In the genomic region with DNA sequence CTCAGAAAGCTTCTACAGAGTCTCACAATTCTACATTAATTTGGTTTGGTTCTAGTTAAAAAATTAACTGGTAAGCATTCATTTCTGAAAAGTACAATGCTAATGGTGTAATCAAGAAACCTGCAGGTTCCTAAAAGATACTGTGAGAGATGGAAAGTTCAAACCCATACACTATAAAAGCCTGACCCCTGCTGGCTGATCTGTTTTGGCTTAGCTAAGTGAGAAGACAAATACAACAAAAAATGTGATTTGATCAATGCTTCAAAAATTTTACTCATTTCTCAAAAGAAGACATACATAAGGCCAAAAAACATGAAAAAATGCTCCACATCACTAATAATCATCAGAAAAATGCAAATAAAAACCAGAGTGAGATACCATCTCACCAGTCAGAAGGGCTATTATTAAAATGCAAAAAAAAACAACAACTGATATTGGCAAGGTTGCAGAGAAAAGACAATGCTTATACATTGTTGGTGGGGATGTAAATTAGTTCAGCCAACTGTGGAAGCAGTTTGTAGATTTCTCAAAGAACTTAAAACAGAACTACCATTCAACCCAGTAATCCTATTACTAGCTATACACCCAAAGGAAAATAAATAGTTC, we compare ENCODE assay signal across 8 cellular contexts.
DNase-seq lines count a peak whose midpoint lies in the region; ATAC-seq, FAIRE-seq and TF ChIP-seq lines count a peak whose summit lies in the region.

No MANE protein-coding gene starts in this region.

- no peaks in the 10 kb centered on the region for H3K4me1 ChIP-seq in DND-41 (ENCODE audit: insufficient read depth, low read length)
- H3K4me1 ChIP-seq in H1 (replicated peaks in 1 of 4; ENCODE audit: control insufficient read depth in 3 of 4, insufficient read depth in 4 of 4, low read length in 3 of 4), result no peaks in the 10 kb centered on the region

- no peak overlapping the region for H2BK12ac ChIP-seq in H1 (ENCODE audit: low read depth, low read length)

- no peak overlapping the region for H2BK20ac ChIP-seq in H1 (ENCODE audit: low read length)

- TF ChIP-seq CTCF in DND-41 (IDR thresholded peaks at IDR 0.05; ENCODE audit: borderline replicate concordance, extremely low read depth, low read length, poor library complexity, severe bottlenecking) (peak; percentile 57), H1 (IDR thresholded peaks at IDR 0.05; ENCODE audit: control extremely low read depth in 1 of 3, insufficient read depth in 1 of 3, low read depth in 1 of 3, low read length in 3 of 3) (peak in 2 of 3 experiments; percentile 36 to 56; a peak in 2 of 4 replicates)

- H3K27me3 ChIP-seq in DND-41 (ENCODE audit: insufficient read depth, low read length, poor library complexity) (no peaks in the 10 kb centered on the region), H1 (replicated peaks in 1 of 4; ENCODE audit: control insufficient read depth in 3 of 4, extremely low read depth in 1 of 4, insufficient read depth in 3 of 4, low read length in 3 of 4) (no peaks in the 10 kb centered on the region)

- no peaks in the 10 kb centered on the region for H3K9me3 ChIP-seq in DND-41 (ENCODE audit: insufficient read depth, low read length, severe bottlenecking)
- no peaks in the 10 kb centered on the region for H3K9me3 ChIP-seq in H1 (ENCODE audit: insufficient read depth in 2 of 2, low read depth in 1 of 2, low read length in 1 of 2)

- no peak overlapping the region for H2BK120ac ChIP-seq in H1 (replicated peaks; ENCODE audit: low read depth, low read length)

- H3K27ac ChIP-seq in DND-41 (ENCODE audit: low read length) (no peak overlapping the region), H1 (ENCODE audit: low read depth, low read length) (no peak overlapping the region)

- H2BK15ac ChIP-seq in H1 (ENCODE audit: low read length), result no peak overlapping the region

- no peaks in the 10 kb centered on the region for H4K20me1 ChIP-seq in DND-41 (ENCODE audit: insufficient read depth, low read length)
- H4K20me1 ChIP-seq in H1 (replicated peaks in 1 of 2; ENCODE audit: control insufficient read depth in 1 of 2, insufficient read depth in 2 of 2, low read length in 2 of 2), result no peaks in the 10 kb centered on the region

- H4K8ac ChIP-seq in H1 (ENCODE audit: extremely low read depth, insufficient read depth, low read length), result no peak overlapping the region

- peak; percentile 65 to 69 for TF ChIP-seq RAD21 in H1 (IDR thresholded peaks at IDR 0.05 in 1 of 2, conservative IDR thresholded peaks at IDR 0.05 in 1 of 2; ENCODE audit: low read depth in 2 of 2, low read length in 2 of 2)

- POLR2A ChIA-PET in H1 (lab: Charles Lee; ENCODE audit: partially characterized antibody), result no interaction called here

- H4K91ac ChIP-seq in H1 (replicated peaks; ENCODE audit: insufficient read length, low read length), result no peak overlapping the region

- H3K4me2 ChIP-seq in DND-41 (ENCODE audit: insufficient read depth, low read length) (no peak overlapping the region), H1 (ENCODE audit: insufficient read depth in 1 of 2, low read depth in 2 of 2, low read length in 2 of 2) (no peak overlapping the region)

- CTCF ChIA-PET in H1 (lab: Charles Lee; ENCODE audit: partially characterized antibody), result interaction anchor here (0.6 to 16.4 kb wide), 48 partner anchors 9 to 568 kb away, joined by 3 to 280 read pairs (median 4); no protein-coding TSS in a partner anchor

- no peak overlapping the region for H3K56ac ChIP-seq in H1 (replicated peaks; ENCODE audit: insufficient read length, low read depth, low read length)

- H2AK5ac ChIP-seq in H1 (ENCODE audit: low read depth, low read length), result no peak overlapping the region

- H3K9ac ChIP-seq in DND-41 (ENCODE audit: low read depth, low read length) (no peak overlapping the region), H1 (replicated peaks in 1 of 4; ENCODE audit: extremely low read depth in 1 of 4, low read depth in 3 of 4, low read length in 3 of 4) (no peak overlapping the region)

- no peak overlapping the region for H3K23ac ChIP-seq in H1 (ENCODE audit: insufficient read length)

- no peak for TF ChIP-seq POLR2A in H1 (IDR thresholded peaks at IDR 0.05; ENCODE audit: control extremely low read depth in 1 of 2, low read depth in 2 of 2, low read length in 2 of 2)

- H3K4me3 ChIP-seq in DND-41 (ENCODE audit: low read depth in 1 of 2, low read length in 2 of 2) (no peak overlapping the region), H1 (ENCODE audit: extremely low read depth in 1 of 4, insufficient read depth in 2 of 4, low read depth in 3 of 4, low read length in 4 of 4) (no peak overlapping the region)

- H3K36me3 ChIP-seq in DND-41 (ENCODE audit: insufficient read depth, low read length) (no peaks in the 10 kb centered on the region), H1 (ENCODE audit: control insufficient read depth in 2 of 4, insufficient read depth in 4 of 4, low read length in 3 of 4) (no peaks in the 10 kb centered on the region)

- no peak overlapping the region for H3K18ac ChIP-seq in H1 (ENCODE audit: extremely low read depth, low read length)

- TF ChIP-seq EP300 in H1 (IDR thresholded peaks at IDR 0.05; ENCODE audit: borderline replicate concordance in 1 of 2, low read depth in 2 of 2, low read length in 2 of 2), result no peak

- no peak overlapping the region for H2BK5ac ChIP-seq in H1 (ENCODE audit: low read depth, low read length)

- FAIRE-seq in A204.1 (lab: Jason Lieb, UNC), result peak; percentile 72
- FAIRE-seq in H1 (lab: Jason Lieb, UNC), result peak; percentile 7

- H4K5ac ChIP-seq in H1 (ENCODE audit: insufficient read length, low read depth, low read length), result no peak overlapping the region

- no peaks in the 10 kb centered on the region for H3K23me2 ChIP-seq in H1 (ENCODE audit: low read depth, low read length)

- no peak overlapping the region for H3K4ac ChIP-seq in H1 (replicated peaks; ENCODE audit: insufficient read length, low read depth, low read length)

- no peak overlapping the region for H2AFZ ChIP-seq in DND-41 (ENCODE audit: low read depth, low read length)
- no peak overlapping the region for H2AFZ ChIP-seq in H1 (ENCODE audit: low read length)

- ATAC-seq in DND-41 (ENCODE audit: insufficient read depth, low read depth) (peak; percentile 67; the same call in 1 of the 3 replicates), HG03342 (IDR thresholded peaks at IDR 0.05; ENCODE audit: unreplicated experiment) (peak; percentile 60), HG02938 (IDR thresholded peaks at IDR 0.05; ENCODE audit: unreplicated experiment) (no peak)

- no peak overlapping the region for H3K14ac ChIP-seq in H1 (ENCODE audit: insufficient read length)

- H3K79me2 ChIP-seq in DND-41 (ENCODE audit: insufficient read depth, low read length) (no peaks in the 10 kb centered on the region), H1 (ENCODE audit: control insufficient read depth in 1 of 2, insufficient read depth in 2 of 2, low read length in 2 of 2) (no peaks in the 10 kb centered on the region)

- peak; percentile 30 for DNase-seq in DND-41
- DNase-seq in SHP77 treated with DMSO at 0.1 percent for 48 hours (lab: John Stamatoyannopoulos, UW), result peak; percentile 5
- peak in 1 of 2 experiments; percentile 53 for DNase-seq in H1 (ENCODE audit: low read depth in 1 of 2, low spot score in 2 of 2)
- peak; percentile 48 for DNase-seq in mucosa of gallbladder (ENCODE audit: low spot score)
- DNase-seq in ecto neural progenitor cell (ENCODE audit: low spot score), result no peak

- H3K79me1 ChIP-seq in H1 (ENCODE audit: low read depth, low read length), result no peaks in the 10 kb centered on the region

TF ChIP-seq in H1, 55 proteins besides CTCF, POLR2A, EP300 and RAD21 (continues in another document):
- TF ChIP-seq CBX5 (IDR thresholded peaks at IDR 0.05; ENCODE audit: low read depth, low read length), result no peak
- no peak for TF ChIP-seq CTBP2 (IDR thresholded peaks at IDR 0.05; ENCODE audit: borderline replicate concordance, insufficient read depth, insufficient read length, low read length)
- TF ChIP-seq PHF8 (conservative IDR thresholded peaks at IDR 0.05; ENCODE audit: low read depth, low read length), result no peak
- no peak for TF ChIP-seq TCF12 (IDR thresholded peaks at IDR 0.05; ENCODE audit: low read depth, low read length)
- no peak for TF ChIP-seq FOSL1 (IDR thresholded peaks at IDR 0.05; ENCODE audit: insufficient read depth, low read depth, low read length)
- TF ChIP-seq, protein P1, sequence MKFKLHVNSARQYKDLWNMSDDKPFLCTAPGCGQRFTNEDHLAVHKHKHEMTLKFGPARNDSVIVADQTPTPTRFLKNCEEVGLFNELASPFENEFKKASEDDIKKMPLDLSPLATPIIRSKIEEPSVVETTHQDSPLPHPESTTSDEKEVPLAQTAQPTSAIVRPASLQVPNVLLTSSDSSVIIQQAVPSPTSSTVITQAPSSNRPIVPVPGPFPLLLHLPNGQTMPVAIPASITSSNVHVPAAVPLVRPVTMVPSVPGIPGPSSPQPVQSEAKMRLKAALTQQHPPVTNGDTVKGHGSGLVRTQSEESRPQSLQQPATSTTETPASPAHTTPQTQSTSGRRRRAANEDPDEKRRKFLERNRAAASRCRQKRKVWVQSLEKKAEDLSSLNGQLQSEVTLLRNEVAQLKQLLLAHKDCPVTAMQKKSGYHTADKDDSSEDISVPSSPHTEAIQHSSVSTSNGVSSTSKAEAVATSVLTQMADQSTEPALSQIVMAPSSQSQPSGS (IDR thresholded peaks at IDR 0.05; ENCODE audit: low read length), result no peak
- no peak for TF ChIP-seq MAFK (IDR thresholded peaks at IDR 0.05; ENCODE audit: low read depth, low read length)
- TF ChIP-seq HDAC6 (IDR thresholded peaks at IDR 0.05; ENCODE audit: low read depth, low read length), result no peak
- no peak for TF ChIP-seq NANOG (IDR thresholded peaks at IDR 0.05; ENCODE audit: insufficient read depth, low read depth, low read length, poor library complexity, severe bottlenecking)
- TF ChIP-seq, protein P2, sequence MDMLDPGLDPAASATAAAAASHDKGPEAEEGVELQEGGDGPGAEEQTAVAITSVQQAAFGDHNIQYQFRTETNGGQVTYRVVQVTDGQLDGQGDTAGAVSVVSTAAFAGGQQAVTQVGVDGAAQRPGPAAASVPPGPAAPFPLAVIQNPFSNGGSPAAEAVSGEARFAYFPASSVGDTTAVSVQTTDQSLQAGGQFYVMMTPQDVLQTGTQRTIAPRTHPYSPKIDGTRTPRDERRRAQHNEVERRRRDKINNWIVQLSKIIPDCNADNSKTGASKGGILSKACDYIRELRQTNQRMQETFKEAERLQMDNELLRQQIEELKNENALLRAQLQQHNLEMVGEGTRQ (IDR thresholded peaks at IDR 0.05; ENCODE audit: low read length), result no peak
- no peak for TF ChIP-seq RNF2 (IDR thresholded peaks at IDR 0.05; ENCODE audit: borderline replicate concordance, low read depth, low read length, missing control alignments, poor library complexity, severe bottlenecking)
- TF ChIP-seq EZH2 (IDR thresholded peaks at IDR 0.05; ENCODE audit: low read depth, low read length, severe bottlenecking), result no peak
- TF ChIP-seq JUND (IDR thresholded peaks at IDR 0.05; ENCODE audit: low read length), result no peak
- no peak for TF ChIP-seq POU5F1 (IDR thresholded peaks at IDR 0.05; ENCODE audit: low read depth, low read length)
